ENCODE assay signal across 26 cellular contexts in the genomic region with DNA sequence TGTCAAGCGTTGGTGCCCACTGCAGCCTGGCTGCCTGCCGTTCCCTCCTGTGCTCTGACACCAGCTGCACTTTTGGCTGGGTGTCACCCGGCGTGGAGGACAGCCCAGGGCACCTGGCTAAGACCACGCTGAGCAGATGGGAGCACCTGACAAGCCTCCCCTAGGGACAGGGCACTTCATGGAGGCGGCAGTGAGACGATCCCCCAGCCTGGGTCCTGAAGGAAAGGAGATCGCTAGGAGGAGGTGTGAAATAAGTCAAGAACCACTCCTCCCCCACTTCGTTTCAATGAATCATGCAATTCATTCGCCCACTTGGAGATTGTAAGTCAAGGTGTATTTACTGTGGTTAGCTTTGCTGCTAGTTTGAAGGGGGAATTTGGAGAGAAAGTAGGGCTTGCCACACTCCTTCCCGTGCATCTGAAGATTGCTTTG. TPM values are rescaled to one million over a fixed set of nuclear protein-coding genes. Genes with fewer than 3 reads are reported as not detected.
DNase-seq lines count a peak whose midpoint lies in the region; ATAC-seq lines count a peak whose summit lies in the region.
"Had no signal": no experiment of that assay in that cellular context is flagged by ENCODE, and none has a peak within 500 bp of the region (broad histone marks: within the 10 kb centered on the region; RNA-seq: fewer than 3 reads in every experiment).

No MANE protein-coding gene starts in this region.

- H3K27me3 Mint-ChIP-seq in activated T-cell treated with anti-CD3 and anti-CD28 coated beads, Interleukin-2, amount 50 U/mL, for 24 hours: peaks cover 52% of the 10 kb centered on the region
- peaks cover 37% of the 10 kb centered on the region for H3K27me3 Mint-ChIP-seq in activated T-cell treated with anti-CD3 and anti-CD28 coated beads, Interleukin-2, amount 50 U/mL, for 72 hours (ENCODE audit: low read depth)

- DNase-seq in activated T-cell treated with anti-CD3 and anti-CD28 coated beads, Interleukin-2, amount 50 U/mL, for 24 hours: peak; percentile 36
- no peak for DNase-seq in activated T-cell treated with anti-CD3 and anti-CD28 coated beads for 4 hours
- DNase-seq in NCI-H1105 (lab: John Stamatoyannopoulos, UW): peak; percentile 55
- DNase-seq in activated T-cell treated with anti-CD3 and anti-CD28 coated beads, Interleukin-2, amount 50 U/mL, for 72 hours: no peak
- DNase-seq in putamen (ENCODE audit: low spot score): peak; percentile 59
- no peak for DNase-seq in GDM1 (lab: John Stamatoyannopoulos, UW)
- no peak for DNase-seq in GM19238 (ENCODE audit: insufficient read length, low spot score)
- DNase-seq: ACHN; activated CD4-positive, alpha-beta T cell treated with anti-CD3 and anti-CD28 coated beads, Interleukin-2, amount 50 U/mL, for 4 hours; DMS 273 treated with DMSO at 0.1 percent for 48 hours; effector CD8-positive, alpha-beta T cell; left cardiac atrium; midbrain; NCI-H2029; NCI-H526 treated with DMSO at 0.1 percent for 48 hours; PC-9 had no signal

- H3K4me3 Mint-ChIP-seq in activated T-cell treated with anti-CD3 and anti-CD28 coated beads, Interleukin-2, amount 50 U/mL, for 24 hours: no peak overlapping the region
- no peak overlapping the region for H3K4me3 Mint-ChIP-seq in activated T-cell treated with anti-CD3 and anti-CD28 coated beads, Interleukin-2, amount 50 U/mL, for 72 hours
- H3K4me3 Mint-ChIP-seq: central memory CD8-positive, alpha-beta T cell; nephron; T-helper 1 cell treated with Interleukin-12 subunit alpha and Interleukin-12 subunit beta and Interleukin-4 antibody, amounts not matched to agents 30 μg/mL and 1 μg/mL, for 36 hours had no signal

- H3K36me3 Mint-ChIP-seq in activated T-cell treated with anti-CD3 and anti-CD28 coated beads, Interleukin-2, amount 50 U/mL, for 24 hours (ENCODE audit: low read depth): no peaks in the 10 kb centered on the region
- peaks cover 0 to 3% of the 10 kb centered on the region in 2 donors for H3K36me3 Mint-ChIP-seq in activated T-cell treated with anti-CD3 and anti-CD28 coated beads, Interleukin-2, amount 50 U/mL, for 72 hours (ENCODE audit: insufficient read depth in 2 of 2)

- peaks cover 15% of the 10 kb centered on the region for H3K4me1 Mint-ChIP-seq in activated T-cell treated with anti-CD3 and anti-CD28 coated beads, Interleukin-2, amount 50 U/mL, for 24 hours (ENCODE audit: low read depth)
- H3K4me1 Mint-ChIP-seq in activated T-cell treated with anti-CD3 and anti-CD28 coated beads, Interleukin-2, amount 50 U/mL, for 72 hours (ENCODE audit: low read depth): peaks cover 15% of the 10 kb centered on the region
- H3K4me1 Mint-ChIP-seq: nephron had no signal

- peak; percentile 77 to 84 for ATAC-seq in activated T-cell treated with anti-CD3 and anti-CD28 coated beads, Interleukin-2, amount 50 U/mL, for 72 hours (replicated peaks in 1 of 2)
- no peak for ATAC-seq in GM19463 (IDR thresholded peaks at IDR 0.05; ENCODE audit: unreplicated experiment)
- ATAC-seq: gastroesophageal sphincter, HCT116, left cardiac atrium had no signal

- peaks cover 4% of the 10 kb centered on the region for H3K9me3 Mint-ChIP-seq in activated T-cell treated with anti-CD3 and anti-CD28 coated beads, Interleukin-2, amount 50 U/mL, for 24 hours
- H3K9me3 Mint-ChIP-seq in activated T-cell treated with anti-CD3 and anti-CD28 coated beads, Interleukin-2, amount 50 U/mL, for 72 hours: peaks cover 0 to 7% of the 10 kb centered on the region in 2 donors
- H3K9me3 Mint-ChIP-seq: central memory CD8-positive, alpha-beta T cell had no signal

- peak overlapping the region; percentile 12 for H3K27ac Mint-ChIP-seq in activated T-cell treated with anti-CD3 and anti-CD28 coated beads, Interleukin-2, amount 50 U/mL, for 24 hours
- H3K27ac Mint-ChIP-seq in activated T-cell treated with anti-CD3 and anti-CD28 coated beads, Interleukin-2, amount 50 U/mL, for 72 hours: no peak overlapping the region
- H3K27ac Mint-ChIP-seq: activated T-helper 2 cell treated with anti-CD3 and anti-CD28 coated beads, Interferon-gamma antibody, Interleukin-2, Interleukin-4, amounts not matched to agents 10 μg/mL and 5 μg/mL and 100 μg/mL, durations not matched to agents 14 hours and 24 hours and 36 hours; nephron; progenitor cell of endocrine pancreas; T-helper 1 cell treated with Interleukin-12 subunit alpha and Interleukin-12 subunit beta and Interleukin-4 antibody, amounts not matched to agents 30 μg/mL and 1 μg/mL, for 36 hours had no signal

RNA-seq across cellular contexts. Expression of a gene that starts 38.8 kb away (rescaled TPM):
- total RNA-seq in activated T-cell treated with anti-CD3 and anti-CD28 coated beads, Interleukin-2, amount 50 U/mL, for 72 hours: not detected
- total RNA-seq: activated T-helper 2 cell treated with anti-CD3 and anti-CD28 coated beads, Interferon-gamma antibody, Interleukin-2, Interleukin-4, amounts not matched to agents 10 μg/mL and 5 μg/mL and 100 μg/mL, durations not matched to agents 14 hours and 24 hours and 36 hours; left cardiac atrium; PC-9; progenitor cell of endocrine pancreas; SJSA1; suprapubic skin had no signal

RNA-seq across cellular contexts. Expression of a gene that starts 41.5 kb away (rescaled TPM):
- 10 to 100 TPM; 62.6 to 65.3 TPM for total RNA-seq in activated T-cell treated with anti-CD3 and anti-CD28 coated beads, Interleukin-2, amount 50 U/mL, for 72 hours

Comparison
In these comparisons a context has a peak if more than half of its experiments do, and no peak if none do; other contexts are left out.
1. DNase-seq: peak in activated T-cell treated with anti-CD3 and anti-CD28 coated beads, Interleukin-2, amount 50 U/mL, for 24 hours (single experiment), NCI-H1105 (single experiment) and putamen (single experiment); none in activated T-cell treated with anti-CD3 and anti-CD28 coated beads for 4 hours (single experiment), activated T-cell treated with anti-CD3 and anti-CD28 coated beads, Interleukin-2, amount 50 U/mL, for 72 hours (0 of 2), GDM1 (single experiment) and GM19238 (single experiment).